ENCODE assay signal across 27 cellular contexts in the genomic region with DNA sequence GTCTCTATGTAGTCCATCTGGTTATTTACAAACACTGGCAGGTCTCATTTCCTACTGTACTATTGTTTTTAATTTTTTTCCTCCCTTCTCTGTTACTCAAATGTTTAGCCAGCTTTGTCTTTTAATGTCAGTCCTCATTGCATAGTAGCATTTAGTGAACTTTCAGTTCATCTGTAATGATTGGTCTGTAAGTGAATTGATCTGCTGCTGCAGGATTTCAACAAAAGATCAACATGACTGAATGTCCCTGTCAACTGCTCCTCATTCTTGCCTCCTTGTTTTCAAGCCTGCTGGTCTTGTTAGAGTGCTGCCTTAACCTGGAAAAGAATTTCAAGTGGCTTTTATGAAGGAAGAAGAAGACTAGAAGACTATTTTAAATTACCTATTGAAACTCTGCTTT.
"Had no signal": no experiment of that assay in that cellular context is flagged by ENCODE, and none has a peak within 500 bp of the region (broad histone marks: within the 10 kb centered on the region; RNA-seq: fewer than 3 reads in every experiment).

No MANE protein-coding gene starts in this region.

- H3K4me3 ChIP-seq: stomach, suprapubic skin, testis, thoracic aorta, thyroid gland, tibial artery, tibial nerve, transverse colon, upper lobe of left lung, upper lobe of right lung, uterus, vagina had no signal

- H3K9me3 ChIP-seq: suprapubic skin, testis, thoracic aorta, thyroid gland, tibial artery, tibial nerve, transverse colon, upper lobe of right lung, uterus, vagina had no signal

- ATAC-seq: stimulated activated effector memory CD8-positive, alpha-beta T cell treated with anti-CD3 and anti-CD28 coated beads, Interleukin-12 subunit alpha, Interleukin-12 subunit beta, amount 100 ng/mL, for 72 hours; stimulated activated memory B cell treated with anti-CD40 and anti-IgM and Interleukin-4, amounts not matched to agents 10 μg/mL and 1 μg/mL and 100 μg/mL, for 72 hours; stimulated activated naive B cell treated with anti-CD40 and anti-IgM and Interleukin-4, amounts not matched to agents 10 μg/mL and 1 μg/mL and 100 μg/mL, for 72 hours; stimulated activated naive CD8-positive, alpha-beta T cell treated with anti-CD3 and anti-CD28 coated beads, Interleukin-15, amount 100 ng/mL, for 72 hours; stimulated activated naive CD8-positive, alpha-beta T cell treated with anti-CD3 and anti-CD28 coated beads, Interleukin-15, Interleukin-2, amounts not matched to agents 100 U/mL and 50 U/mL, for 24 hours; upper lobe of right lung had no signal

- H3K27ac ChIP-seq: stomach, suprapubic skin, testis, thoracic aorta, thyroid gland, tibial artery, tibial nerve, transverse colon, upper lobe of left lung, upper lobe of right lung, uterus, vagina had no signal

- H3K4me1 ChIP-seq: stomach, suprapubic skin, testis, thyroid gland, tibial artery, tibial nerve, transverse colon, upper lobe of left lung, upper lobe of right lung, uterus, vagina had no signal

- H3K36me3 ChIP-seq: stomach, suprapubic skin, thoracic aorta, thyroid gland, tibial artery, tibial nerve, transverse colon, upper lobe of left lung, upper lobe of right lung, uterus, vagina had no signal

- H3K27me3 ChIP-seq: testis, thyroid gland, tibial artery, tibial nerve, transverse colon, upper lobe of left lung, upper lobe of right lung, uterus, vagina had no signal

- FAIRE-seq: urothelium cell line had no signal

- DNase-seq: stimulated activated CD4-positive, alpha-beta T cell treated with anti-CD3 and anti-CD28 coated beads, Interleukin-2, amount 100 ng/mL, for 48 hours; stimulated activated CD4-positive, alpha-beta T cell treated with anti-CD3 and anti-CD28 coated beads, Interleukin-4, amount 100 ng/mL, for 1 hour; stimulated activated CD4-positive, alpha-beta T cell treated with anti-CD3 and anti-CD28 coated beads, Interleukin-4, amount 100 ng/mL, for 24 hours; stimulated activated CD4-positive, alpha-beta T cell treated with anti-CD3 and anti-CD28 coated beads, Interleukin-4, amount 100 ng/mL, for 4 hours; stimulated activated CD8-positive, alpha-beta memory T cell treated with anti-CD3 and anti-CD28 coated beads, Interleukin-4, amount 100 ng/mL, for 48 hours; stimulated activated naive B cell treated with anti-CD40 and anti-IgM and Interleukin-4, amounts not matched to agents 10 μg/mL and 1 μg/mL and 100 μg/mL, for 72 hours; stimulated activated naive CD4-positive, alpha-beta T cell; stimulated activated naive CD4-positive, alpha-beta T cell treated with Interleukin-2 at 50 U/mL for 16 hours; stimulated activated naive CD8-positive, alpha-beta T cell treated with anti-CD3 and anti-CD28 coated beads, Interleukin-15, amount 100 ng/mL, for 72 hours; stimulated activated naive CD8-positive, alpha-beta T cell treated with anti-CD3 and anti-CD28 coated beads, Interleukin-15, Interleukin-2, amounts not matched to agents 100 U/mL and 50 U/mL, for 24 hours; stomach; substantia nigra; testis; thyroid gland; tibial artery; transverse colon; trophoblast cell; upper lobe of left lung; upper lobe of right lung; uterus had no signal
